15 cellular contexts compared by ENCODE assay signal in genomic region chr15:68364028-68364659, GRCh38.
A peak's percentile ranks its signal among the peaks of the same experiment; 100 is the strongest.
DNase-seq lines count a peak whose midpoint lies in the region; ATAC-seq and TF ChIP-seq lines count a peak whose summit lies in the region.
"Had no signal": no experiment of that assay in that cellular context is flagged by ENCODE, and none has a peak within 500 bp of the region (broad histone marks: within the 10 kb centered on the region; RNA-seq: fewer than 3 reads in every experiment).

No MANE protein-coding gene starts in this region.

- H3K4me1 ChIP-seq in gastroesophageal sphincter = peaks cover 0 to 51% (median 27%) of the 10 kb centered on the region in 3 donors
- H3K4me1 ChIP-seq in mesodermal cell (ENCODE audit: control insufficient read depth, insufficient read depth, low read length, poor library complexity, severe bottlenecking) = peaks cover 37% of the 10 kb centered on the region
- peaks cover 52 to 84% of the 10 kb centered on the region in 2 donors for H3K4me1 ChIP-seq in thoracic aorta (ENCODE audit: control insufficient read depth in 1 of 2, low read depth in 2 of 2)

- ATAC-seq in gastroesophageal sphincter (no peak), thoracic aorta (ENCODE audit: insufficient number of reproducible peaks, low FRiP score, low read depth) (no peak), GM21576 (IDR thresholded peaks at IDR 0.05; ENCODE audit: unreplicated experiment) (no peak)
- ATAC-seq: activated CD8-positive, alpha-beta T cell treated with anti-CD3 and anti-CD28 coated beads, Interleukin-2, amount 10 ng/mL, durations not matched to agents 7 days and 5 days had no signal

- H3K9me3 ChIP-seq in MG63 (no peaks in the 10 kb centered on the region), gastroesophageal sphincter (no peaks in the 10 kb centered on the region), mesodermal cell (ENCODE audit: control insufficient read depth, low read length) (no peaks in the 10 kb centered on the region), thoracic aorta (no peaks in the 10 kb centered on the region)

- no peak for TF ChIP-seq POLR2A in gastroesophageal sphincter (IDR thresholded peaks at IDR 0.05)

- H3K36me3 ChIP-seq in MG63 = peaks cover 59% of the 10 kb centered on the region
- H3K36me3 ChIP-seq in gastroesophageal sphincter = no peaks in the 10 kb centered on the region
- peaks cover 2% of the 10 kb centered on the region for H3K36me3 ChIP-seq in mesodermal cell (ENCODE audit: control insufficient read depth, insufficient read depth, low read length)
- peaks cover 6% of the 10 kb centered on the region for H3K36me3 ChIP-seq in thoracic aorta
- H3K36me3 ChIP-seq: WERI-Rb-1 had no signal

- TF ChIP-seq CTCF in gastroesophageal sphincter (IDR thresholded peaks at IDR 0.05) (no peak), thoracic aorta (IDR thresholded peaks at IDR 0.05) (no peak)

- no peak overlapping the region for H3K4me3 ChIP-seq in MG63
- H3K4me3 ChIP-seq in gastroesophageal sphincter = no peak overlapping the region
- no peak overlapping the region for H3K4me3 ChIP-seq in mesodermal cell (ENCODE audit: extremely low read depth, insufficient read depth, low read length, poor library complexity, severe bottlenecking)
- H3K4me3 ChIP-seq in thoracic aorta = no peak overlapping the region
- H3K4me3 ChIP-seq: PC-9 had no signal

- WGBS in gastroesophageal sphincter (ENCODE audit: low coverage in 1 of 2), 2 donors = 21 to 24% methylated on average over 2 to 4 of the region's 7 CpGs
- WGBS in mesodermal cell (ENCODE audit: insufficient coverage in 2 of 2), 2 experiments = 100% methylated on average over 1 of the region's 7 CpGs

- H3K27ac ChIP-seq in gastroesophageal sphincter = peak overlapping the region in 3 of 4 donors; percentile 55 to 63 (median 61)
- peak overlapping the region; percentile 74 for H3K27ac ChIP-seq in mesodermal cell (ENCODE audit: low read depth, low read length, severe bottlenecking)
- H3K27ac ChIP-seq in thoracic aorta = peak overlapping the region; percentile 95
- H3K27ac ChIP-seq: PC-9, WERI-Rb-1 had no signal

- peak; percentile 26 for DNase-seq in MG63
- no peak for DNase-seq in thoracic aorta (ENCODE audit: low spot score)
- no peak for DNase-seq in stimulated activated CD8-positive, alpha-beta memory T cell treated with anti-CD3 and anti-CD28 coated beads, Interleukin-4, amount 100 ng/mL, for 48 hours
- no peak for DNase-seq in NCI-H69 (lab: John Stamatoyannopoulos, UW)
- DNase-seq in ACHN = no peak
- DNase-seq: activated CD8-positive, alpha-beta T cell treated with anti-CD3 and anti-CD28 coated beads, Interleukin-2, amount 10 ng/mL, durations not matched to agents 7 days and 5 days; activated gamma-delta T cell; CD4-positive, alpha-beta T cell; NCI-H1694 treated with DMSO at 0.1 percent for 48 hours; NCI-H524 treated with DMSO at 0.1 percent for 48 hours; PC-9; WERI-Rb-1 had no signal

- in situ Hi-C loops in ACHN (cut with HindIII; ENCODE audit: low pct_ligation_motif_present, low pct_unique_long_range_greater_than_20kb, low sequenced_read_pairs) = no loop called here

- H3K27me3 ChIP-seq in MG63 (no peaks in the 10 kb centered on the region), gastroesophageal sphincter (peaks cover 5% of the 10 kb centered on the region), thoracic aorta (replicated peaks; ENCODE audit: insufficient read depth) (no peaks in the 10 kb centered on the region)

- TF ChIP-seq EP300 in gastroesophageal sphincter (IDR thresholded peaks at IDR 0.05) = no peak
